Comparison of ENCODE assay signal across 16 cellular contexts in the genomic region with DNA sequence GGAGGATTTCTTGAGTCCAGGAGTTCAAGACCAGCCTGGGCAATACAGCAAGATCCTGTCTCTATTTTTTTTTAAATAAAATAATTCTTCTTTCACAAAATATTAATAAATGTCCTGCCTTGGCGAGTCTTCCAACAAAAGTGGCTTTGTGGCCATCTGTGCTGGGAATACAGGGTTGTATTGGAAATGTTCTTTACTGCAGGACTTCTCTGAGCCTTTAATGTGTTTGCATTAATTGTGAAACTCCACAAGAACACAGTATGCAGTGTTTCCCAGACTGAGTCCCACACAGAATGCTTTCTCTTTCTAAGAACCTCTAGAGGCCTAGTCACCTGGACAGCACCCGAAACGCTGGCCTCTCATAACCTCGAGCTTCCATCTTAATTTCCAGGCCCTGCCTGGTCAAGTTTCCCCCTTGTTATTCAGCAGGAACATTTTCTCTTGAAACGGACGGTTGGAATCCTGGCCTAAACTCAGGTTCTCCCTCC.
DNase-seq lines count a peak whose midpoint lies in the region; ATAC-seq, FAIRE-seq and TF ChIP-seq lines count a peak whose summit lies in the region.
"Had no signal": no experiment of that assay in that cellular context is flagged by ENCODE, and none has a peak within 500 bp of the region (broad histone marks: within the 10 kb centered on the region; RNA-seq: fewer than 3 reads in every experiment).

No MANE protein-coding gene starts in this region.

- 49 to 71% methylated on average over 6 of the region's 6 CpGs for WGBS in transverse colon (ENCODE audit: low coverage in 1 of 2), 2 donors

- H3K4me1 ChIP-seq in adipocyte (ENCODE audit: control insufficient read depth, insufficient read depth, low read length) (no peaks in the 10 kb centered on the region), keratinocyte (ENCODE audit: control insufficient read depth, extremely low read depth, insufficient read depth, low read length) (no peaks in the 10 kb centered on the region), transverse colon (peaks cover 0 to 5% (median 2%) of the 10 kb centered on the region in 4 donors)
- H3K4me1 ChIP-seq: tibial artery had no signal

- no peak for DNase-seq in activated naive CD4-positive, alpha-beta T cell treated with anti-CD3 and anti-CD28 coated beads for 36 hours
- DNase-seq in activated naive CD4-positive, alpha-beta T cell (lab: John Stamatoyannopoulos, UW) = no peak
- no peak for DNase-seq in adipocyte (ENCODE audit: low read depth)
- DNase-seq in keratinocyte (ENCODE audit: low read depth, low spot score) = no peak
- DNase-seq in transverse colon = no peak
- no peak for DNase-seq in stimulated activated CD8-positive, alpha-beta memory T cell treated with anti-CD3 and anti-CD28 coated beads, Interleukin-4, amount 100 ng/mL, for 48 hours
- DNase-seq in H4 (ENCODE audit: low spot score) = no peak
- DNase-seq: activated CD4-positive, CD25-positive, alpha-beta regulatory T cell treated with anti-CD3 and anti-CD28 coated beads, Interleukin-2, amount 50 U/mL, for 72 hours; caudate nucleus; foreskin fibroblast; Karpas-422; NCI-H2227 treated with DMSO at 0.1 percent for 48 hours; stimulated activated CD4-positive, alpha-beta T cell treated with anti-CD3 and anti-CD28 coated beads, Interleukin-4, amount 100 ng/mL, for 1 hour; tibial artery had no signal

- in situ Hi-C loops in transverse colon (cut with MboI; ENCODE audit: low pct_ligation_motif_present in 1 of 4, low pct_unique_long_range_greater_than_20kb in 1 of 4, low sequenced_read_pairs in 3 of 4) = loop anchor here in 1 of 4 donors (25.0 kb wide), 1 partner anchor 412 kb away; no protein-coding TSS in a partner anchor

- no peak overlapping the region for H3K27ac Mint-ChIP-seq in activated naive CD4-positive, alpha-beta T cell treated with anti-CD3 and anti-CD28 coated beads for 36 hours

- H3K4me3 ChIP-seq in adipocyte (ENCODE audit: low read length) (peak overlapping the region; percentile 52), keratinocyte (ENCODE audit: control insufficient read depth in 2 of 3, extremely low read depth in 1 of 3, insufficient read depth in 2 of 3, low read depth in 1 of 3, low read length in 3 of 3) (no peak overlapping the region), transverse colon (peak overlapping the region in 3 of 4 donors; percentile 18 to 31 (median 21))
- H3K4me3 ChIP-seq: tibial artery had no signal

- no peaks in the 10 kb centered on the region for H3K36me3 ChIP-seq in adipocyte (ENCODE audit: control insufficient read depth, insufficient read depth, low read length, severe bottlenecking)
- H3K36me3 ChIP-seq in keratinocyte (ENCODE audit: control insufficient read depth in 2 of 2, extremely low read depth in 1 of 2, insufficient read depth in 2 of 2, low read length in 2 of 2) = no peaks in the 10 kb centered on the region
- H3K36me3 ChIP-seq in transverse colon = no peaks in the 10 kb centered on the region
- H3K36me3 ChIP-seq: neutrophil, tibial artery had no signal

- intact Hi-C loops in activated naive CD4-positive, alpha-beta T cell treated with anti-CD3 and anti-CD28 coated beads for 36 hours (cut with micrococcal nuclease) = no loop called here
- intact Hi-C loops in transverse colon (cut with DNase I; ENCODE audit: low total_unique reads) = loop anchor here (5.0 kb wide), 1 partner anchor 1513 kb away; no protein-coding TSS in a partner anchor

- TF ChIP-seq CTCF in keratinocyte (optimal IDR thresholded peaks at IDR 0.05 in 1 of 3, IDR thresholded peaks at IDR 0.05 in 1 of 3, conservative IDR thresholded peaks at IDR 0.05 in 1 of 3; ENCODE audit: extremely low read depth in 1 of 3, insufficient read depth in 2 of 3, low read length in 3 of 3) = no peak
- TF ChIP-seq CTCF in transverse colon (IDR thresholded peaks at IDR 0.05) = no peak

- no peaks in the 10 kb centered on the region for H3K36me3 Mint-ChIP-seq in activated naive CD4-positive, alpha-beta T cell treated with anti-CD3 and anti-CD28 coated beads for 36 hours (ENCODE audit: low read depth)

- no peaks in the 10 kb centered on the region for H3K79me2 ChIP-seq in keratinocyte (ENCODE audit: control insufficient read depth, insufficient read depth, low read length)

- no peaks in the 10 kb centered on the region for H3K9me1 ChIP-seq in keratinocyte (ENCODE audit: control insufficient read depth, extremely low read depth, insufficient read depth, low read length)

- no peak for TF ChIP-seq POLR2A in transverse colon (IDR thresholded peaks at IDR 0.05)

- H4K20me1 ChIP-seq in keratinocyte (ENCODE audit: control insufficient read depth, extremely low read depth, insufficient read depth, low read length) = no peaks in the 10 kb centered on the region

- H3K4me3 Mint-ChIP-seq in activated naive CD4-positive, alpha-beta T cell treated with anti-CD3 and anti-CD28 coated beads for 36 hours = peak overlapping the region; percentile 11

- H3K9me3 ChIP-seq in adipocyte (ENCODE audit: control insufficient read depth, low read length) (no peaks in the 10 kb centered on the region), keratinocyte (ENCODE audit: control insufficient read depth, low read depth, low read length) (no peaks in the 10 kb centered on the region), transverse colon (no peaks in the 10 kb centered on the region)
- H3K9me3 ChIP-seq: neutrophil, tibial artery had no signal

- ATAC-seq in GM18867 (IDR thresholded peaks at IDR 0.05; ENCODE audit: unreplicated experiment) = no peak

- CTCF ChIA-PET in activated naive CD4-positive, alpha-beta T cell treated with anti-CD3 and anti-CD28 coated beads for 36 hours (lab: Charles Lee) = no interaction called here

- H3K27me3 ChIP-seq in adipocyte (replicated peaks; ENCODE audit: control insufficient read depth, insufficient read depth, low read length) (no peaks in the 10 kb centered on the region), keratinocyte (ENCODE audit: control insufficient read depth, extremely low read depth, insufficient read depth, low read length) (no peaks in the 10 kb centered on the region), transverse colon (no peaks in the 10 kb centered on the region)
- H3K27me3 ChIP-seq: tibial artery had no signal

- no peak overlapping the region for H3K27ac ChIP-seq in keratinocyte (ENCODE audit: control insufficient read depth, insufficient read depth, low read length)
- peak overlapping the region in 1 of 4 donors; percentile 47 for H3K27ac ChIP-seq in transverse colon
- H3K27ac ChIP-seq: neutrophil, tibial artery had no signal

- H3K9me3 Mint-ChIP-seq in activated naive CD4-positive, alpha-beta T cell treated with anti-CD3 and anti-CD28 coated beads for 36 hours = no peaks in the 10 kb centered on the region

- peak overlapping the region; percentile 49 for H2AFZ ChIP-seq in keratinocyte (ENCODE audit: control insufficient read depth, low read length)

- H3K9ac ChIP-seq in adipocyte (ENCODE audit: low read length) (no peak overlapping the region), keratinocyte (ENCODE audit: control insufficient read depth, extremely low read depth, insufficient read depth, low read length) (peak overlapping the region; percentile 52)

- TF ChIP-seq EP300 in transverse colon (IDR thresholded peaks at IDR 0.05; ENCODE audit: low read depth) = no peak

- dilution Hi-C loops in keratinocyte (cut with MboI; ENCODE audit: extremely low pct_ligation_motif_present, low sequenced_read_pairs) = no loop called here

- FAIRE-seq in keratinocyte (lab: Jason Lieb, UNC) = no peak

- peaks cover 3% of the 10 kb centered on the region for H3K4me1 Mint-ChIP-seq in activated naive CD4-positive, alpha-beta T cell treated with anti-CD3 and anti-CD28 coated beads for 36 hours (ENCODE audit: low read depth)

- H3K27me3 Mint-ChIP-seq in activated naive CD4-positive, alpha-beta T cell treated with anti-CD3 and anti-CD28 coated beads for 36 hours (ENCODE audit: low read depth) = peaks cover 20% of the 10 kb centered on the region

- peak overlapping the region; percentile 12 for H3K4me2 ChIP-seq in keratinocyte (ENCODE audit: control insufficient read depth, extremely low read depth, insufficient read depth, low read depth, low read length)

Comparison
In these comparisons a context has a peak if more than half of its experiments do, and no peak if none do; other contexts are left out.
1. H3K4me3 ChIP-seq: peak in adipocyte (single experiment) and transverse colon (3 of 4); none in keratinocyte (0 of 3).